ENCODE assay signal across 8 cellular contexts in genomic region chr2:11750422-11750821, GRCh38. TPM values are rescaled to one million over a fixed set of nuclear protein-coding genes. Genes with fewer than 3 reads are reported as not detected.
DNase-seq lines count a peak whose midpoint lies in the region; ATAC-seq, FAIRE-seq and TF ChIP-seq lines count a peak whose summit lies in the region.

No MANE protein-coding gene starts in this region.

- 41 to 49% (median 44%) methylated on average over 5 of the region's 5 CpGs for WGBS in spleen, 5 donors

- H3K4me3 ChIP-seq in spleen, result peak overlapping the region in 1 of 8 donors; percentile 83

- peaks cover 7% of the 10 kb centered on the region for H3K36me3 Mint-ChIP-seq in activated naive CD8-positive, alpha-beta T cell treated with anti-CD3 and anti-CD28 coated beads, Interleukin-2, amount 10 ng/mL, durations not matched to agents 7 days and 5 days

- H3K27ac ChIP-seq in spleen, result peak overlapping the region in 7 of 8 donors; percentile 38 to 92 (median 90)

- no peak for FAIRE-seq in GM19239 (lab: Jason Lieb, UNC)

- peak overlapping the region; percentile 94 for H3K27ac Mint-ChIP-seq in activated naive CD8-positive, alpha-beta T cell treated with anti-CD3 and anti-CD28 coated beads, Interleukin-2, amount 10 ng/mL, durations not matched to agents 7 days and 5 days

- H3K27me3 ChIP-seq in spleen (replicated peaks in 1 of 7), result no peaks in the 10 kb centered on the region

- DNase-seq in GM10248 (ENCODE audit: extremely low spot score) (peak; percentile 53), spleen (no peak), GM19239 (ENCODE audit: insufficient read length, low spot score) (no peak), SIG-M5 treated with dmso at 0.1 percent for 504 hours (lab: John Stamatoyannopoulos, UW; ENCODE audit: unreplicated experiment) (no peak), NCI-H2081 (lab: John Stamatoyannopoulos, UW) (no peak)
- DNase-seq in activated naive CD8-positive, alpha-beta T cell treated with anti-CD3 and anti-CD28 coated beads, Interleukin-2, amount 10 ng/mL, durations not matched to agents 7 days and 5 days, result no peak

- H3K36me3 ChIP-seq in spleen, result no peaks in the 10 kb centered on the region

- no peak for TF ChIP-seq CTCF in GM10248 (IDR thresholded peaks at IDR 0.05; ENCODE audit: control extremely low read depth, extremely low read depth, low read depth, missing control alignments)
- no peak for TF ChIP-seq CTCF in spleen (IDR thresholded peaks at IDR 0.05 in 8 of 11, conservative IDR thresholded peaks at IDR 0.05 in 3 of 11)

- TF ChIP-seq POLR2A in spleen (IDR thresholded peaks at IDR 0.05), result no peak

- H3K4me1 Mint-ChIP-seq in activated naive CD8-positive, alpha-beta T cell treated with anti-CD3 and anti-CD28 coated beads, Interleukin-2, amount 10 ng/mL, durations not matched to agents 7 days and 5 days, result peaks cover 67% of the 10 kb centered on the region

- no peaks in the 10 kb centered on the region for H3K9me3 Mint-ChIP-seq in activated naive CD8-positive, alpha-beta T cell treated with anti-CD3 and anti-CD28 coated beads, Interleukin-2, amount 10 ng/mL, durations not matched to agents 7 days and 5 days

- peak; percentile 35 for ATAC-seq in GM21381 (IDR thresholded peaks at IDR 0.05; ENCODE audit: unreplicated experiment)
- ATAC-seq in HG03571 (IDR thresholded peaks at IDR 0.05; ENCODE audit: unreplicated experiment), result peak; percentile 32
- ATAC-seq in activated naive CD8-positive, alpha-beta T cell treated with anti-CD3 and anti-CD28 coated beads, Interleukin-2, amount 10 ng/mL, durations not matched to agents 7 days and 5 days (ENCODE audit: low read depth), result peak; percentile 43

- no peaks in the 10 kb centered on the region for H3K9me3 ChIP-seq in spleen

- CTCF ChIA-PET in GM10248 (lab: Yijun Ruan, JAX), result interaction anchor here (0.9 to 18.6 kb wide), 8 partner anchors 12 to 877 kb away, joined by 3 to 207 read pairs (median 3); no protein-coding TSS in a partner anchor

- POLR2A ChIA-PET in GM10248 (lab: Yijun Ruan, JAX), result interaction anchor here (0.6 kb wide), 1 partner anchor 38 kb away, joined by 3 read pairs; no protein-coding TSS in a partner anchor
- POLR2A ChIA-PET in activated naive CD8-positive, alpha-beta T cell treated with anti-CD3 and anti-CD28 coated beads, Interleukin-2, amount 10 ng/mL, durations not matched to agents 7 days and 5 days (lab: Charles Lee), result interaction anchor here (0.6 kb wide), 1 partner anchor 64 kb away, joined by 4 read pairs; no protein-coding TSS in a partner anchor

- peak overlapping the region; percentile 71 for H3K4me3 Mint-ChIP-seq in activated naive CD8-positive, alpha-beta T cell treated with anti-CD3 and anti-CD28 coated beads, Interleukin-2, amount 10 ng/mL, durations not matched to agents 7 days and 5 days

- peaks cover 40 to 95% (median 93%) of the 10 kb centered on the region in 6 donors for H3K4me1 ChIP-seq in spleen

- H3K27me3 Mint-ChIP-seq in activated naive CD8-positive, alpha-beta T cell treated with anti-CD3 and anti-CD28 coated beads, Interleukin-2, amount 10 ng/mL, durations not matched to agents 7 days and 5 days, result no peaks in the 10 kb centered on the region

- intact Hi-C loops in spleen (cut with DNase I; ENCODE audit: low total_unique reads), result no loop called here

RNA-seq across cellular contexts. Expression of gene LPIN1, which starts 4.0 kb away (rescaled TPM):
- 10 to 100 TPM; 70.9 to 71.7 TPM for total RNA-seq in activated naive CD8-positive, alpha-beta T cell treated with anti-CD3 and anti-CD28 coated beads, Interleukin-2, amount 10 ng/mL, durations not matched to agents 7 days and 5 days
- total RNA-seq in spleen, result 10 to 100 TPM; 27.3 to 55.7 (median 47.6) TPM
- 10 to 100 TPM; 12.3 to 16.1 (median 15.4) TPM for polyA plus RNA-seq in spleen
